ENCODE assay signal across 1 cellular context in the genomic region with DNA sequence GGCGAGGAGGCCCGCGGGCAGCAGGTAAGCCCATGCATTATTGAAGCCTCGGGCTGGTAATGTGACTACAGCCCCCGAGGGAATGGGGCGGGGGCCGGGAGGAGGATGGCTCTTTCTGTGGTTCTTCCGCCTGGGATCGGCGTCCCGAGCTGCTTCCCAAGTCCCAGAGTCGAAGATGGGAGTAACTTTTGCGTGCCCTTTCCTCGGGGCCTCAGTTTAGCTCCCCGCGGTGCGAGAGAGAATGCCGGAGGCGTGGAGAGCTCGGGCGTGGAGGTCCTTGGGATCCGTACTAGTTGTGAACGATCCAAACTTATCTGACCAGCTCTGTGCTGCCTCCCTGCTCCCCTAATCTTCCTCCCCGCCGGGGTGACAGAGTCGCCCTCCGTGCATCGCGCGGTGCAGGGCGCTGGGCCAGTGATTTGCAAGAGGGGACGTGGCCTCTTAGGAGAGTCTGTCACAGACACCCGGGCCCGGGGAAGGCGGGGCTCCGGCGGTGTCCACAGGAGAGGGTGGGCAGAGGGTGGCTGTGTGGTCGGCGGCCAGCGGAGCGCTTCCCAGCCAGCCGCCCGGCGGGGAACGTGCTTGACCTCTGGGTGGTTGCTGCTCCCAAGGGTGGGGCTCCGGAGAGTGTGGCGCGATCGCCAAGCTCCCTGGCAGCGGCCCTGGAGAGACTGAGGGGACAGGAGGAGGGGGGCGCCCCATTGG.
TF ChIP-seq lines count a peak whose summit lies in the region.

No MANE protein-coding gene starts in this region.

TF ChIP-seq in HEK293, 187 proteins besides CTCF, POLR2A, EP300 and RAD21 (continued from another document and continues in another):
- TF ChIP-seq, protein P1, sequence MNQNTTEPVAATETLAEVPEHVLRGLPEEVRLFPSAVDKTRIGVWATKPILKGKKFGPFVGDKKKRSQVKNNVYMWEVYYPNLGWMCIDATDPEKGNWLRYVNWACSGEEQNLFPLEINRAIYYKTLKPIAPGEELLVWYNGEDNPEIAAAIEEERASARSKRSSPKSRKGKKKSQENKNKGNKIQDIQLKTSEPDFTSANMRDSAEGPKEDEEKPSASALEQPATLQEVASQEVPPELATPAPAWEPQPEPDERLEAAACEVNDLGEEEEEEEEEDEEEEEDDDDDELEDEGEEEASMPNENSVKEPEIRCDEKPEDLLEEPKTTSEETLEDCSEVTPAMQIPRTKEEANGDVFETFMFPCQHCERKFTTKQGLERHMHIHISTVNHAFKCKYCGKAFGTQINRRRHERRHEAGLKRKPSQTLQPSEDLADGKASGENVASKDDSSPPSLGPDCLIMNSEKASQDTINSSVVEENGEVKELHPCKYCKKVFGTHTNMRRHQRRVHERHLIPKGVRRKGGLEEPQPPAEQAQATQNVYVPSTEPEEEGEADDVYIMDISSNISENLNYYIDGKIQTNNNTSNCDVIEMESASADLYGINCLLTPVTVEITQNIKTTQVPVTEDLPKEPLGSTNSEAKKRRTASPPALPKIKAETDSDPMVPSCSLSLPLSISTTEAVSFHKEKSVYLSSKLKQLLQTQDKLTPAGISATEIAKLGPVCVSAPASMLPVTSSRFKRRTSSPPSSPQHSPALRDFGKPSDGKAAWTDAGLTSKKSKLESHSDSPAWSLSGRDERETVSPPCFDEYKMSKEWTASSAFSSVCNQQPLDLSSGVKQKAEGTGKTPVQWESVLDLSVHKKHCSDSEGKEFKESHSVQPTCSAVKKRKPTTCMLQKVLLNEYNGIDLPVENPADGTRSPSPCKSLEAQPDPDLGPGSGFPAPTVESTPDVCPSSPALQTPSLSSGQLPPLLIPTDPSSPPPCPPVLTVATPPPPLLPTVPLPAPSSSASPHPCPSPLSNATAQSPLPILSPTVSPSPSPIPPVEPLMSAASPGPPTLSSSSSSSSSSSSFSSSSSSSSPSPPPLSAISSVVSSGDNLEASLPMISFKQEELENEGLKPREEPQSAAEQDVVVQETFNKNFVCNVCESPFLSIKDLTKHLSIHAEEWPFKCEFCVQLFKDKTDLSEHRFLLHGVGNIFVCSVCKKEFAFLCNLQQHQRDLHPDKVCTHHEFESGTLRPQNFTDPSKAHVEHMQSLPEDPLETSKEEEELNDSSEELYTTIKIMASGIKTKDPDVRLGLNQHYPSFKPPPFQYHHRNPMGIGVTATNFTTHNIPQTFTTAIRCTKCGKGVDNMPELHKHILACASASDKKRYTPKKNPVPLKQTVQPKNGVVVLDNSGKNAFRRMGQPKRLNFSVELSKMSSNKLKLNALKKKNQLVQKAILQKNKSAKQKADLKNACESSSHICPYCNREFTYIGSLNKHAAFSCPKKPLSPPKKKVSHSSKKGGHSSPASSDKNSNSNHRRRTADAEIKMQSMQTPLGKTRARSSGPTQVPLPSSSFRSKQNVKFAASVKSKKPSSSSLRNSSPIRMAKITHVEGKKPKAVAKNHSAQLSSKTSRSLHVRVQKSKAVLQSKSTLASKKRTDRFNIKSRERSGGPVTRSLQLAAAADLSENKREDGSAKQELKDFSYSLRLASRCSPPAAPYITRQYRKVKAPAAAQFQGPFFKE (tag by site-specific recombination; IDR thresholded peaks at IDR 0.05; ENCODE audit: borderline replicate concordance) = no peak
- TF ChIP-seq ZNF223 (tag by site-specific recombination; IDR thresholded peaks at IDR 0.05) (no peak), ZIC2 (tag by site-specific recombination; IDR thresholded peaks at IDR 0.05) (peak; percentile 94), GLIS2 (tag by site-specific recombination; IDR thresholded peaks at IDR 0.05) (peak; percentile 99), ZNF777 (tag by site-specific recombination; IDR thresholded peaks at IDR 0.05; ENCODE audit: borderline replicate concordance) (peak; percentile 7; the same call in 1 of the 2 replicates), ZSCAN18 (tag by site-specific recombination; IDR thresholded peaks at IDR 0.05) (no peak), ZSCAN16 (tag by site-specific recombination; IDR thresholded peaks at IDR 0.05) (no peak), ZBTB26 (tag by site-specific recombination; optimal IDR thresholded peaks at IDR 0.05) (peak; percentile 56), ZNF623 (tag by site-specific recombination; IDR thresholded peaks at IDR 0.05) (no peak), YY1 (tag by site-specific recombination; IDR thresholded peaks at IDR 0.05) (no peak), ZNF561 (tag by site-specific recombination; IDR thresholded peaks at IDR 0.05; ENCODE audit: borderline replicate concordance) (peak; percentile 28; the same call in 1 of the 2 replicates), ZNF155 (tag by site-specific recombination; IDR thresholded peaks at IDR 0.05) (no peak), ZNF600 (tag by site-specific recombination; IDR thresholded peaks at IDR 0.05) (peak; percentile 53; the same call in 1 of the 2 replicates), ZNF394 (tag by site-specific recombination; IDR thresholded peaks at IDR 0.05; ENCODE audit: borderline replicate concordance) (peak; percentile 31; the same call in 1 of the 2 replicates), ZBTB17 (tag by site-specific recombination; IDR thresholded peaks at IDR 0.05) (peak; percentile 33), SP2 (tag by site-specific recombination; IDR thresholded peaks at IDR 0.05) (peak; percentile 74), IKZF3 (tag by site-specific recombination; IDR thresholded peaks at IDR 0.05) (peak; percentile 58), ZBTB8A (tag by site-specific recombination; IDR thresholded peaks at IDR 0.05) (peak; percentile 20; the same call in 1 of the 2 replicates), PATZ1 (tag by site-specific recombination; IDR thresholded peaks at IDR 0.05) (peak; percentile 77), GLIS1 (tag by site-specific recombination; IDR thresholded peaks at IDR 0.05) (peak; percentile 41; the same call in 1 of the 2 replicates), SP3 (tag by site-specific recombination; IDR thresholded peaks at IDR 0.05) (peak; percentile 23), ZBTB48 (tag by site-specific recombination; IDR thresholded peaks at IDR 0.05) (peak; percentile 45; the same call in 1 of the 2 replicates), ZFP3 (tag by site-specific recombination; IDR thresholded peaks at IDR 0.05; ENCODE audit: low read depth) (0 out of 2 replicates have a peak, but pooled peaks have one; percentile 8), ZBTB7A (tag by site-specific recombination; IDR thresholded peaks at IDR 0.05; ENCODE audit: low read depth) (no peak), ZNF335 (tag by site-specific recombination; conservative IDR thresholded peaks at IDR 0.05) (peak; percentile 68), BCL11B (tag by site-specific recombination; IDR thresholded peaks at IDR 0.05; ENCODE audit: low read depth) (peak; percentile 26; the same call in 1 of the 2 replicates), ZNF423 (tag by site-specific recombination; IDR thresholded peaks at IDR 0.05) (peak; percentile 97), ZNF707 (tag by site-specific recombination; IDR thresholded peaks at IDR 0.05) (no peak), KLF16 (tag by site-specific recombination; IDR thresholded peaks at IDR 0.05) (no peak), ZNF501 (tag by site-specific recombination; IDR thresholded peaks at IDR 0.05) (peak; percentile 17; the same call in 1 of the 2 replicates), HIC1 (tag by site-specific recombination; IDR thresholded peaks at IDR 0.05) (peak; percentile 69), KLF1 (tag by site-specific recombination; IDR thresholded peaks at IDR 0.05) (peak; percentile 85)
- TF ChIP-seq, protein P2, sequence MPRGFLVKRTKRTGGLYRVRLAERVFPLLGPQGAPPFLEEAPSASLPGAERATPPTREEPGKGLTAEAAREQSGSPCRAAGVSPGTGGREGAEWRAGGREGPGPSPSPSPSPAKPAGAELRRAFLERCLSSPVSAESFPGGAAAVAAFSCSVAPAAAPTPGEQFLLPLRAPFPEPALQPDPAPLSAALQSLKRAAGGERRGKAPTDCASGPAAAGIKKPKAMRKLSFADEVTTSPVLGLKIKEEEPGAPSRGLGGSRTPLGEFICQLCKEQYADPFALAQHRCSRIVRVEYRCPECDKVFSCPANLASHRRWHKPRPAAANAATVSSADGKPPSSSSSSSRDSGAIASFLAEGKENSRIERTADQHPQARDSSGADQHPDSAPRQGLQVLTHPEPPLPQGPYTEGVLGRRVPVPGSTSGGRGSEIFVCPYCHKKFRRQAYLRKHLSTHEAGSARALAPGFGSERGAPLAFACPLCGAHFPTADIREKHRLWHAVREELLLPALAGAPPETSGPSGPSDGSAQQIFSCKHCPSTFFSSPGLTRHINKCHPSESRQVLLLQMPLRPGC (tag by site-specific recombination; IDR thresholded peaks at IDR 0.05) = no peak
- TF ChIP-seq, protein P3, sequence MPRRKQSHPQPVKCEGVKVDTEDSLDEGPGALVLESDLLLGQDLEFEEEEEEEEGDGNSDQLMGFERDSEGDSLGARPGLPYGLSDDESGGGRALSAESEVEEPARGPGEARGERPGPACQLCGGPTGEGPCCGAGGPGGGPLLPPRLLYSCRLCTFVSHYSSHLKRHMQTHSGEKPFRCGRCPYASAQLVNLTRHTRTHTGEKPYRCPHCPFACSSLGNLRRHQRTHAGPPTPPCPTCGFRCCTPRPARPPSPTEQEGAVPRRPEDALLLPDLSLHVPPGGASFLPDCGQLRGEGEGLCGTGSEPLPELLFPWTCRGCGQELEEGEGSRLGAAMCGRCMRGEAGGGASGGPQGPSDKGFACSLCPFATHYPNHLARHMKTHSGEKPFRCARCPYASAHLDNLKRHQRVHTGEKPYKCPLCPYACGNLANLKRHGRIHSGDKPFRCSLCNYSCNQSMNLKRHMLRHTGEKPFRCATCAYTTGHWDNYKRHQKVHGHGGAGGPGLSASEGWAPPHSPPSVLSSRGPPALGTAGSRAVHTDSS (tag by site-specific recombination; IDR thresholded peaks at IDR 0.05) = peak; percentile 38; the same call in 1 of the 2 replicates
- TF ChIP-seq, protein P4, sequence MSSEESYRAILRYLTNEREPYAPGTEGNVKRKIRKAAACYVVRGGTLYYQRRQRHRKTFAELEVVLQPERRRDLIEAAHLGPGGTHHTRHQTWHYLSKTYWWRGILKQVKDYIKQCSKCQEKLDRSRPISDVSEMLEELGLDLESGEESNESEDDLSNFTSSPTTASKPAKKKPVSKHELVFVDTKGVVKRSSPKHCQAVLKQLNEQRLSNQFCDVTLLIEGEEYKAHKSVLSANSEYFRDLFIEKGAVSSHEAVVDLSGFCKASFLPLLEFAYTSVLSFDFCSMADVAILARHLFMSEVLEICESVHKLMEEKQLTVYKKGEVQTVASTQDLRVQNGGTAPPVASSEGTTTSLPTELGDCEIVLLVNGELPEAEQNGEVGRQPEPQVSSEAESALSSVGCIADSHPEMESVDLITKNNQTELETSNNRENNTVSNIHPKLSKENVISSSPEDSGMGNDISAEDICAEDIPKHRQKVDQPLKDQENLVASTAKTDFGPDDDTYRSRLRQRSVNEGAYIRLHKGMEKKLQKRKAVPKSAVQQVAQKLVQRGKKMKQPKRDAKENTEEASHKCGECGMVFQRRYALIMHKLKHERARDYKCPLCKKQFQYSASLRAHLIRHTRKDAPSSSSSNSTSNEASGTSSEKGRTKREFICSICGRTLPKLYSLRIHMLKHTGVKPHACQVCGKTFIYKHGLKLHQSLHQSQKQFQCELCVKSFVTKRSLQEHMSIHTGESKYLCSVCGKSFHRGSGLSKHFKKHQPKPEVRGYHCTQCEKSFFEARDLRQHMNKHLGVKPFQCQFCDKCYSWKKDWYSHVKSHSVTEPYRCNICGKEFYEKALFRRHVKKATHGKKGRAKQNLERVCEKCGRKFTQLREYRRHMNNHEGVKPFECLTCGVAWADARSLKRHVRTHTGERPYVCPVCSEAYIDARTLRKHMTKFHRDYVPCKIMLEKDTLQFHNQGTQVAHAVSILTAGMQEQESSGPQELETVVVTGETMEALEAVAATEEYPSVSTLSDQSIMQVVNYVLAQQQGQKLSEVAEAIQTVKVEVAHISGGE (tag by site-specific recombination; conservative IDR thresholded peaks at IDR 0.05; ENCODE audit: low read depth) = 0 out of 2 replicates have a peak, but pooled peaks have one; percentile 17
